1 cellular context compared by ENCODE assay signal in genomic region chr13:103184413-103184812, GRCh38.
TF ChIP-seq lines count a peak whose summit lies in the region.

No MANE protein-coding gene starts in this region.

TF ChIP-seq in GM12878, 131 proteins besides CTCF, POLR2A, EP300 and RAD21 (continued from another document and continues in another):
- TF ChIP-seq USF2 (IDR thresholded peaks at IDR 0.05; ENCODE audit: borderline replicate concordance, low read depth, low read length) (no peak), DPF2 (IDR thresholded peaks at IDR 0.05) (no peak), SPI1 (IDR thresholded peaks at IDR 0.05; ENCODE audit: borderline replicate concordance, insufficient read depth, low read depth, low read length) (peak; percentile 79; the same call in 1 of the 2 replicates), JUNB (IDR thresholded peaks at IDR 0.05) (peak; percentile 63), CBX3 (IDR thresholded peaks at IDR 0.05; ENCODE audit: borderline replicate concordance, low read depth) (no peak), YY1 (IDR thresholded peaks at IDR 0.05; ENCODE audit: low read depth, low read length) (no peak), E4F1 (IDR thresholded peaks at IDR 0.05; ENCODE audit: borderline replicate concordance, partially characterized antibody) (no peak), IKZF2 (IDR thresholded peaks at IDR 0.05) (peak; percentile 21 to 53; a peak in 2 of 4 replicates), RUNX3 (IDR thresholded peaks at IDR 0.05; ENCODE audit: low read length) (peak; percentile 80), EED (IDR thresholded peaks at IDR 0.05; ENCODE audit: low read depth) (no peak), MEF2B (IDR thresholded peaks at IDR 0.05; ENCODE audit: partially characterized antibody, poor library complexity, severe bottlenecking) (peak; percentile 63), BHLHE40 (IDR thresholded peaks at IDR 0.05; ENCODE audit: borderline replicate concordance in 1 of 2, low read depth in 2 of 2, low read length in 1 of 2) (peak in 1 of 2 experiments; percentile 10; a peak in 1 of 4 replicates), PAX8 (IDR thresholded peaks at IDR 0.05) (no peak), RAD51 (IDR thresholded peaks at IDR 0.05) (no peak), IRF4 (IDR thresholded peaks at IDR 0.05; ENCODE audit: low read depth, low read length) (0 out of 2 replicates have a peak, but pooled peaks have one; percentile 18), YBX1 (IDR thresholded peaks at IDR 0.05) (no peak), MTA2 (IDR thresholded peaks at IDR 0.05; ENCODE audit: low read depth) (peak; percentile 82), FOXM1 (IDR thresholded peaks at IDR 0.05; ENCODE audit: low read depth, low read length) (0 out of 2 replicates have a peak, but pooled peaks have one; percentile 48), FOS (IDR thresholded peaks at IDR 0.05; ENCODE audit: borderline replicate concordance, extremely low read depth, insufficient read length) (no peak), CREM (IDR thresholded peaks at IDR 0.05; ENCODE audit: low read depth) (no peak), PML (IDR thresholded peaks at IDR 0.05; ENCODE audit: low read length) (no peak), FOXK2 (IDR thresholded peaks at IDR 0.05) (no peak), PRDM15 (CRISPR knock-in tag; IDR thresholded peaks at IDR 0.05) (no peak), ASH2L (IDR thresholded peaks at IDR 0.05; ENCODE audit: borderline replicate concordance, low read depth) (no peak), BCL11A (IDR thresholded peaks at IDR 0.05; ENCODE audit: low read depth, low read length) (no peak), KAT2A (conservative IDR thresholded peaks at IDR 0.05; ENCODE audit: control insufficient read depth, low read depth, low read length) (no peak), NBN (IDR thresholded peaks at IDR 0.05) (0 out of 2 replicates have a peak, but pooled peaks have one; percentile 32), POU2F2 (IDR thresholded peaks at IDR 0.05; ENCODE audit: borderline replicate concordance, low read depth, low read length) (no peak), NR2C2 (IDR thresholded peaks at IDR 0.05; ENCODE audit: borderline replicate concordance, control insufficient read depth, insufficient read length, low read depth) (no peak), ZNF24 (IDR thresholded peaks at IDR 0.05) (peak; percentile 28; the same call in 1 of the 2 replicates), WRNIP1 (IDR thresholded peaks at IDR 0.05; ENCODE audit: borderline replicate concordance, low read depth, low read length) (no peak), GATAD2B (conservative IDR thresholded peaks at IDR 0.05; ENCODE audit: low read depth) (no peak), SUZ12 (IDR thresholded peaks at IDR 0.05; ENCODE audit: unreplicated experiment) (no peak), ZNF274 (IDR thresholded peaks at IDR 0.05; ENCODE audit: insufficient read depth, insufficient read length) (no peak), ZNF384 (IDR thresholded peaks at IDR 0.05; ENCODE audit: borderline replicate concordance, low read depth, low read length) (no peak)
- TF ChIP-seq, protein P1, sequence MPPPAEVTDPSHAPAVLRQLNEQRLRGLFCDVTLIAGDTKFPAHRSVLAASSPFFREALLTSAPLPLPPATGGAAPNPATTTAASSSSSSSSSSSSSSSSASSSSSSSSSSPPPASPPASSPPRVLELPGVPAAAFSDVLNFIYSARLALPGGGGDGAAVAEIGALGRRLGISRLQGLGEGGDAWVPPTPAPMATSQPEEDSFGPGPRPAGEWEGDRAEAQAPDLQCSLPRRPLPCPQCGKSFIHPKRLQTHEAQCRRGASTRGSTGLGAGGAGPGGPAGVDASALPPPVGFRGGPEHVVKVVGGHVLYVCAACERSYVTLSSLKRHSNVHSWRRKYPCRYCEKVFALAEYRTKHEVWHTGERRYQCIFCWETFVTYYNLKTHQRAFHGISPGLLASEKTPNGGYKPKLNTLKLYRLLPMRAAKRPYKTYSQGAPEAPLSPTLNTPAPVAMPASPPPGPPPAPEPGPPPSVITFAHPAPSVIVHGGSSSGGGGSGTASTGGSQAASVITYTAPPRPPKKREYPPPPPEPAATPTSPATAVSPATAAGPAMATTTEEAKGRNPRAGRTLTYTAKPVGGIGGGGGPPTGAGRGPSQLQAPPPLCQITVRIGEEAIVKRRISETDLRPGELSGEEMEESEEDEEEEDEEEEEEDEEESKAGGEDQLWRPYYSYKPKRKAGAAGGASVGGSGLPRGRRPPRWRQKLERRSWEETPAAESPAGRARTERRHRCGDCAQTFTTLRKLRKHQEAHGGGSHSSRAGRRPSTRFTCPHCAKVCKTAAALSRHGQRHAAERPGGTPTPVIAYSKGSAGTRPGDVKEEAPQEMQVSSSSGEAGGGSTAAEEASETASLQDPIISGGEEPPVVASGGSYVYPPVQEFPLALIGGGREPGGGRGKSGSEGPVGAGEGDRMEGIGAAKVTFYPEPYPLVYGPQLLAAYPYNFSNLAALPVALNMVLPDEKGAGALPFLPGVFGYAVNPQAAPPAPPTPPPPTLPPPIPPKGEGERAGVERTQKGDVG (CRISPR knock-in tag; IDR thresholded peaks at IDR 0.05): no peak
- TF ChIP-seq, protein P2, sequence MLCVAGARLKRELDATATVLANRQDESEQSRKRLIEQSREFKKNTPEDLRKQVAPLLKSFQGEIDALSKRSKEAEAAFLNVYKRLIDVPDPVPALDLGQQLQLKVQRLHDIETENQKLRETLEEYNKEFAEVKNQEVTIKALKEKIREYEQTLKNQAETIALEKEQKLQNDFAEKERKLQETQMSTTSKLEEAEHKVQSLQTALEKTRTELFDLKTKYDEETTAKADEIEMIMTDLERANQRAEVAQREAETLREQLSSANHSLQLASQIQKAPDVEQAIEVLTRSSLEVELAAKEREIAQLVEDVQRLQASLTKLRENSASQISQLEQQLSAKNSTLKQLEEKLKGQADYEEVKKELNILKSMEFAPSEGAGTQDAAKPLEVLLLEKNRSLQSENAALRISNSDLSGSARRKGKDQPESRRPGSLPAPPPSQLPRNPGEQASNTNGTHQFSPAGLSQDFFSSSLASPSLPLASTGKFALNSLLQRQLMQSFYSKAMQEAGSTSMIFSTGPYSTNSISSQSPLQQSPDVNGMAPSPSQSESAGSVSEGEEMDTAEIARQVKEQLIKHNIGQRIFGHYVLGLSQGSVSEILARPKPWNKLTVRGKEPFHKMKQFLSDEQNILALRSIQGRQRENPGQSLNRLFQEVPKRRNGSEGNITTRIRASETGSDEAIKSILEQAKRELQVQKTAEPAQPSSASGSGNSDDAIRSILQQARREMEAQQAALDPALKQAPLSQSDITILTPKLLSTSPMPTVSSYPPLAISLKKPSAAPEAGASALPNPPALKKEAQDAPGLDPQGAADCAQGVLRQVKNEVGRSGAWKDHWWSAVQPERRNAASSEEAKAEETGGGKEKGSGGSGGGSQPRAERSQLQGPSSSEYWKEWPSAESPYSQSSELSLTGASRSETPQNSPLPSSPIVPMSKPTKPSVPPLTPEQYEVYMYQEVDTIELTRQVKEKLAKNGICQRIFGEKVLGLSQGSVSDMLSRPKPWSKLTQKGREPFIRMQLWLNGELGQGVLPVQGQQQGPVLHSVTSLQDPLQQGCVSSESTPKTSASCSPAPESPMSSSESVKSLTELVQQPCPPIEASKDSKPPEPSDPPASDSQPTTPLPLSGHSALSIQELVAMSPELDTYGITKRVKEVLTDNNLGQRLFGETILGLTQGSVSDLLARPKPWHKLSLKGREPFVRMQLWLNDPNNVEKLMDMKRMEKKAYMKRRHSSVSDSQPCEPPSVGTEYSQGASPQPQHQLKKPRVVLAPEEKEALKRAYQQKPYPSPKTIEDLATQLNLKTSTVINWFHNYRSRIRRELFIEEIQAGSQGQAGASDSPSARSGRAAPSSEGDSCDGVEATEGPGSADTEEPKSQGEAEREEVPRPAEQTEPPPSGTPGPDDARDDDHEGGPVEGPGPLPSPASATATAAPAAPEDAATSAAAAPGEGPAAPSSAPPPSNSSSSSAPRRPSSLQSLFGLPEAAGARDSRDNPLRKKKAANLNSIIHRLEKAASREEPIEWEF (IDR thresholded peaks at IDR 0.05; ENCODE audit: insufficient replicate concordance, low read depth, low read length): no peak
- TF ChIP-seq, protein P3, sequence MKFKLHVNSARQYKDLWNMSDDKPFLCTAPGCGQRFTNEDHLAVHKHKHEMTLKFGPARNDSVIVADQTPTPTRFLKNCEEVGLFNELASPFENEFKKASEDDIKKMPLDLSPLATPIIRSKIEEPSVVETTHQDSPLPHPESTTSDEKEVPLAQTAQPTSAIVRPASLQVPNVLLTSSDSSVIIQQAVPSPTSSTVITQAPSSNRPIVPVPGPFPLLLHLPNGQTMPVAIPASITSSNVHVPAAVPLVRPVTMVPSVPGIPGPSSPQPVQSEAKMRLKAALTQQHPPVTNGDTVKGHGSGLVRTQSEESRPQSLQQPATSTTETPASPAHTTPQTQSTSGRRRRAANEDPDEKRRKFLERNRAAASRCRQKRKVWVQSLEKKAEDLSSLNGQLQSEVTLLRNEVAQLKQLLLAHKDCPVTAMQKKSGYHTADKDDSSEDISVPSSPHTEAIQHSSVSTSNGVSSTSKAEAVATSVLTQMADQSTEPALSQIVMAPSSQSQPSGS (IDR thresholded peaks at IDR 0.05; ENCODE audit: low read length): peak; percentile 79
- TF ChIP-seq, protein P4, sequence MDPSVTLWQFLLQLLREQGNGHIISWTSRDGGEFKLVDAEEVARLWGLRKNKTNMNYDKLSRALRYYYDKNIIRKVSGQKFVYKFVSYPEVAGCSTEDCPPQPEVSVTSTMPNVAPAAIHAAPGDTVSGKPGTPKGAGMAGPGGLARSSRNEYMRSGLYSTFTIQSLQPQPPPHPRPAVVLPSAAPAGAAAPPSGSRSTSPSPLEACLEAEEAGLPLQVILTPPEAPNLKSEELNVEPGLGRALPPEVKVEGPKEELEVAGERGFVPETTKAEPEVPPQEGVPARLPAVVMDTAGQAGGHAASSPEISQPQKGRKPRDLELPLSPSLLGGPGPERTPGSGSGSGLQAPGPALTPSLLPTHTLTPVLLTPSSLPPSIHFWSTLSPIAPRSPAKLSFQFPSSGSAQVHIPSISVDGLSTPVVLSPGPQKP (IDR thresholded peaks at IDR 0.05; ENCODE audit: low read depth, low read length): no peak
- TF ChIP-seq, protein P5, sequence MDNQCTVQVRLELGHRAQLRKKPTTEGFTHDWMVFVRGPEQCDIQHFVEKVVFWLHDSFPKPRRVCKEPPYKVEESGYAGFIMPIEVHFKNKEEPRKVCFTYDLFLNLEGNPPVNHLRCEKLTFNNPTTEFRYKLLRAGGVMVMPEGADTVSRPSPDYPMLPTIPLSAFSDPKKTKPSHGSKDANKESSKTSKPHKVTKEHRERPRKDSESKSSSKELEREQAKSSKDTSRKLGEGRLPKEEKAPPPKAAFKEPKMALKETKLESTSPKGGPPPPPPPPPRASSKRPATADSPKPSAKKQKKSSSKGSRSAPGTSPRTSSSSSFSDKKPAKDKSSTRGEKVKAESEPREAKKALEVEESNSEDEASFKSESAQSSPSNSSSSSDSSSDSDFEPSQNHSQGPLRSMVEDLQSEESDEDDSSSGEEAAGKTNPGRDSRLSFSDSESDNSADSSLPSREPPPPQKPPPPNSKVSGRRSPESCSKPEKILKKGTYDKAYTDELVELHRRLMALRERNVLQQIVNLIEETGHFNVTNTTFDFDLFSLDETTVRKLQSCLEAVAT (IDR thresholded peaks at IDR 0.05): peak; percentile 52; the same call in 1 of the 2 replicates
- TF ChIP-seq, protein P6, sequence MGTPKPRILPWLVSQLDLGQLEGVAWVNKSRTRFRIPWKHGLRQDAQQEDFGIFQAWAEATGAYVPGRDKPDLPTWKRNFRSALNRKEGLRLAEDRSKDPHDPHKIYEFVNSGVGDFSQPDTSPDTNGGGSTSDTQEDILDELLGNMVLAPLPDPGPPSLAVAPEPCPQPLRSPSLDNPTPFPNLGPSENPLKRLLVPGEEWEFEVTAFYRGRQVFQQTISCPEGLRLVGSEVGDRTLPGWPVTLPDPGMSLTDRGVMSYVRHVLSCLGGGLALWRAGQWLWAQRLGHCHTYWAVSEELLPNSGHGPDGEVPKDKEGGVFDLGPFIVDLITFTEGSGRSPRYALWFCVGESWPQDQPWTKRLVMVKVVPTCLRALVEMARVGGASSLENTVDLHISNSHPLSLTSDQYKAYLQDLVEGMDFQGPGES (IDR thresholded peaks at IDR 0.05): no peak
